ENCODE assay signal across 9 cellular contexts in the genomic region with DNA sequence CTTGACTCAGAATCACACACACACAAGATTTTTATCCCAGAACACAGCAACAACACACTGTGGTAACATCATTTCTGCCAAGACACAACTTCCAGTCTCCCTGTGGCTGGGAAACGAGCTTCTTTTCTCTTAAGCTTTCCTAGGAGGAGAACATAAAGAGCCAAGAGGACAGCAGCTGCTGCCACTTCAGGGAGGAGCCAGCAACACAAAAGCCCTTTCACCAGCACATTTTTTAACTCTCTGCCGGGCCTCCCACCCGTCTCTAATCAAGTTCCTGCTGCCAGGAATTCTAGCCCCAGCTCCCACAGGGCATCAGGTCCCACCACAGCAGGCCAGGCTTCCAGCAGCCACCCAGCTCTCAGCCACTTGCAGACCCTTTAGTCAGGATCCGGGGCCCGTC. TPM values are rescaled to one million over a fixed set of nuclear protein-coding genes. Genes with fewer than 3 reads are reported as not detected.
DNase-seq lines count a peak whose midpoint lies in the region; ATAC-seq and TF ChIP-seq lines count a peak whose summit lies in the region.
"Had no signal": no experiment of that assay in that cellular context is flagged by ENCODE, and none has a peak within 500 bp of the region (broad histone marks: within the 10 kb centered on the region; RNA-seq: fewer than 3 reads in every experiment).

No MANE protein-coding gene starts in this region.

- H3K4me1 ChIP-seq in esophagus (ENCODE audit: control insufficient read depth in 2 of 2, insufficient read depth in 2 of 2, low read length in 1 of 2) = peaks cover 3 to 5% of the 10 kb centered on the region in 2 donors

- peak overlapping the region; percentile 12 to 70 for H3K27ac ChIP-seq in esophagus (ENCODE audit: low read depth in 2 of 2, low read length in 1 of 2)

- H3K27me3 Mint-ChIP-seq in mesothelial cell of epicardium (ENCODE audit: low read depth) (no peaks in the 10 kb centered on the region), type B pancreatic cell (no peaks in the 10 kb centered on the region), endothelial cell (ENCODE audit: unreplicated experiment) (no peaks in the 10 kb centered on the region)

- H3K9me3 ChIP-seq in esophagus (ENCODE audit: control insufficient read depth in 2 of 2, insufficient read depth in 1 of 2, low read depth in 1 of 2, low read length in 1 of 2) = no peaks in the 10 kb centered on the region

- H3K4me1 Mint-ChIP-seq in mesothelial cell of epicardium = peaks cover 66% of the 10 kb centered on the region
- peaks cover 40% of the 10 kb centered on the region for H3K4me1 Mint-ChIP-seq in type B pancreatic cell (ENCODE audit: unreplicated experiment)
- H3K4me1 Mint-ChIP-seq in endothelial cell (ENCODE audit: unreplicated experiment) = peaks cover 9% of the 10 kb centered on the region

- H3K36me3 Mint-ChIP-seq in mesothelial cell of epicardium = peaks cover 16% of the 10 kb centered on the region
- H3K36me3 Mint-ChIP-seq in type B pancreatic cell = peaks cover 75% of the 10 kb centered on the region
- peaks cover 3% of the 10 kb centered on the region for H3K36me3 Mint-ChIP-seq in endothelial cell (ENCODE audit: low read depth, unreplicated experiment)

- H3K9me3 Mint-ChIP-seq in mesothelial cell of epicardium (no peaks in the 10 kb centered on the region), type B pancreatic cell (peaks cover 17% of the 10 kb centered on the region), endothelial cell (ENCODE audit: unreplicated experiment) (no peaks in the 10 kb centered on the region)

- no peak for ATAC-seq in HG02759 (IDR thresholded peaks at IDR 0.05; ENCODE audit: unreplicated experiment)

- peak overlapping the region; percentile 95 for H3K27ac Mint-ChIP-seq in mesothelial cell of epicardium
- H3K27ac Mint-ChIP-seq in type B pancreatic cell = peak overlapping the region; percentile 86
- no peak overlapping the region for H3K27ac Mint-ChIP-seq in endothelial cell (ENCODE audit: unreplicated experiment)
- H3K27ac Mint-ChIP-seq: T-helper 2 cell treated with Interferon-gamma antibody and Interleukin-4, amounts not matched to agents 5 μg/mL and 100 μg/mL, for 36 hours had no signal

- H3K27me3 ChIP-seq in esophagus (ENCODE audit: control insufficient read depth in 1 of 2, insufficient read depth in 2 of 2, low read length in 2 of 2) = no peaks in the 10 kb centered on the region

- no peak overlapping the region for H3K4me3 ChIP-seq in esophagus (ENCODE audit: low read depth in 1 of 2, low read length in 2 of 2)

- peak overlapping the region; percentile 57 for H3K4me3 Mint-ChIP-seq in mesothelial cell of epicardium
- peak overlapping the region; percentile 58 for H3K4me3 Mint-ChIP-seq in type B pancreatic cell
- H3K4me3 Mint-ChIP-seq in endothelial cell (ENCODE audit: unreplicated experiment) = no peak overlapping the region
- H3K4me3 Mint-ChIP-seq: T-helper 2 cell treated with Interferon-gamma antibody and Interleukin-4, amounts not matched to agents 5 μg/mL and 100 μg/mL, for 36 hours had no signal

- DNase-seq in NCI-H1105 treated with DMSO at 0.1 percent for 48 hours (lab: John Stamatoyannopoulos, UW) (peak; percentile 36), NCI-H1105 (lab: John Stamatoyannopoulos, UW) (no peak), mesothelial cell of epicardium (ENCODE audit: low spot score in 2 of 2, unreplicated experiment in 2 of 2) (no peak), type B pancreatic cell (ENCODE audit: extremely low spot score, unreplicated experiment) (no peak), endothelial cell (ENCODE audit: low spot score) (no peak), GDM1 (lab: John Stamatoyannopoulos, UW) (no peak)

- peaks cover 0 to 5% of the 10 kb centered on the region in 2 donors for H3K36me3 ChIP-seq in esophagus (ENCODE audit: control insufficient read depth in 2 of 2, insufficient read depth in 2 of 2, low read length in 1 of 2)

- WGBS in esophagus, 2 donors = 28 to 34% methylated on average over 5 of the region's 5 CpGs

- no peak for TF ChIP-seq CTCF in mesothelial cell of epicardium (IDR thresholded peaks at IDR 0.05; ENCODE audit: unreplicated experiment)
- no peak for TF ChIP-seq CTCF in type B pancreatic cell (conservative IDR thresholded peaks at IDR 0.05)
- TF ChIP-seq CTCF in endothelial cell (IDR thresholded peaks at IDR 0.05; ENCODE audit: unreplicated experiment) = no peak

RNA-seq across cellular contexts. Expression of gene FAT1, which starts 22.4 kb away (rescaled TPM):
- 10 to 100 TPM; 11.5 to 21.0 TPM for polyA plus RNA-seq in esophagus
- total RNA-seq in mesothelial cell of epicardium (211 to 224 TPM (median 224 TPM) in 3 replicates), type B pancreatic cell (ENCODE audit: low replicate concordance) (188 and 197 TPM in 2 replicates), endothelial cell (ENCODE audit: unreplicated experiment) (67.7 TPM)
